Comparison of ENCODE assay signal across 21 cellular contexts in the genomic region with DNA sequence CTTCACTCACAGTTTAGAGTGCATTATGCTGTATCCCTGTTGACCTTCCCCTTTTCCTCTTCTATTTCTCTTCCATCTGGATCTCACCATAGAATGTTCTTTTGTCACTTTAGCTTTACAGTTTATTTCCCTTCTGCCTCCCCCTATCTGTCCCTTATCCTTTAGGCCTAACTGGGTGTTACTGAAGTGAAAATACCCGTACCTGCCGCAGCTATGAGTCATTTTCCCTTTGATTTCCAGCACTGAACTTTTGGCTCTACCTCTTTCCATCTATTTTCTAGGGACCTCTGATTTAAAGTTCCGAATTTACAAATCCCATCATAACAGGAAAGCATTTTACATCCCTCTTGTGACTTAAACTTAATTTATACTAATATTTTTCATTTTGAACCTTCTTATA.
"Had no signal": no experiment of that assay in that cellular context is flagged by ENCODE, and none has a peak within 500 bp of the region (broad histone marks: within the 10 kb centered on the region; RNA-seq: fewer than 3 reads in every experiment).

No MANE protein-coding gene starts in this region.

- H3K9me3 ChIP-seq: left ventricle myocardium inferior, prostate gland, tibial artery, uterus had no signal

- H3K4me3 Mint-ChIP-seq: activated CD8-positive, alpha-beta T cell treated with anti-CD3 and anti-CD28 coated beads, Interleukin-2, amount 10 ng/mL, durations not matched to agents 7 days and 5 days; natural killer cell; stimulated activated naive CD8-positive, alpha-beta T cell treated with anti-CD3 and anti-CD28 coated beads, Interleukin-15, Interleukin-2, amounts not matched to agents 100 ng/mL and 50 ng/mL, for 24 hours; T-cell; T-helper 2 cell treated with Interferon-gamma antibody and Interleukin-4, amounts not matched to agents 5 μg/mL and 100 μg/mL, for 36 hours had no signal

- H3K4me3 ChIP-seq: coronary artery, left ventricle myocardium inferior, prostate gland, tibial artery, uterus had no signal

- H3K36me3 Mint-ChIP-seq: natural killer cell, T-cell had no signal

- H3K4me1 Mint-ChIP-seq: T-cell had no signal

- H3K27ac ChIP-seq: brain microvascular endothelial cell, coronary artery, left ventricle myocardium inferior, prostate gland, tibial artery, uterus, VCaP had no signal

- H3K27ac Mint-ChIP-seq: activated CD8-positive, alpha-beta T cell treated with anti-CD3 and anti-CD28 coated beads, Interleukin-2, amount 10 ng/mL, durations not matched to agents 7 days and 5 days; activated naive CD4-positive, alpha-beta T cell treated with anti-CD3 and anti-CD28 coated beads, Interleukin-2, amount 50 U/mL, for 72 hours; natural killer cell; stimulated activated naive CD8-positive, alpha-beta T cell treated with anti-CD3 and anti-CD28 coated beads, Interleukin-15, Interleukin-2, amounts not matched to agents 100 ng/mL and 50 ng/mL, for 24 hours; T-cell; T-helper 2 cell treated with Interferon-gamma antibody and Interleukin-4, amounts not matched to agents 5 μg/mL and 100 μg/mL, for 36 hours had no signal

- H3K27me3 ChIP-seq: brain microvascular endothelial cell, tibial artery, uterus had no signal

- H3K9me3 Mint-ChIP-seq: natural killer cell; stimulated activated naive CD8-positive, alpha-beta T cell treated with anti-CD3 and anti-CD28 coated beads, Interleukin-15, Interleukin-2, amounts not matched to agents 100 ng/mL and 50 ng/mL, for 24 hours; T-helper 2 cell treated with Interferon-gamma antibody and Interleukin-4, amounts not matched to agents 5 μg/mL and 100 μg/mL, for 36 hours had no signal

- H3K4me1 ChIP-seq: prostate gland, uterus had no signal

- ATAC-seq: activated CD8-positive, alpha-beta T cell treated with anti-CD3 and anti-CD28 coated beads, Interleukin-2, amount 10 ng/mL, durations not matched to agents 7 days and 5 days; natural killer cell; T-cell had no signal

- H3K36me3 ChIP-seq: left ventricle myocardium inferior, prostate gland, tibial artery, uterus had no signal

- DNase-seq: activated CD4-positive, alpha-beta T cell treated with anti-CD3 and anti-CD28 coated beads for 1 hour; activated CD4-positive, alpha-beta T cell treated with anti-CD3 and anti-CD28 coated beads, Interleukin-2, amount 50 U/mL, for 1 hour; activated CD8-positive, alpha-beta T cell treated with anti-CD3 and anti-CD28 coated beads, Interleukin-2, amount 10 ng/mL, durations not matched to agents 7 days and 5 days; activated T-cell treated with anti-CD3 and anti-CD28 coated beads, Interleukin-2, amount 50 U/mL, for 1 hour; aorta; brain microvascular endothelial cell; cerebellar nuclear complex; foreskin melanocyte; hippocampal formation; left ventricle myocardium inferior; midbrain; natural killer cell; T-cell; tibial artery; uterus had no signal
